Comparison of ENCODE assay signal across 22 cellular contexts in genomic region chr3:188574885-188575284, GRCh38.
A peak's percentile ranks its signal among the peaks of the same experiment; 100 is the strongest.
DNase-seq lines count a peak whose midpoint lies in the region; ATAC-seq and TF ChIP-seq lines count a peak whose summit lies in the region.
"Had no signal": no experiment of that assay in that cellular context is flagged by ENCODE, and none has a peak within 500 bp of the region (broad histone marks: within the 10 kb centered on the region; RNA-seq: fewer than 3 reads in every experiment).

No MANE protein-coding gene starts in this region.

- ATAC-seq in left ventricle myocardium superior: peak; percentile 7
- ATAC-seq in right cardiac atrium: no peak
- ATAC-seq: A549; activated CD8-positive, alpha-beta T cell treated with anti-CD3 and anti-CD28 coated beads, Interleukin-2, amount 10 ng/mL, durations not matched to agents 7 days and 5 days; mucosa of descending colon had no signal

- H3K27ac ChIP-seq in right cardiac atrium (ENCODE audit: low read length): no peak overlapping the region
- H3K27ac ChIP-seq in mesodermal cell (ENCODE audit: low read depth, low read length, severe bottlenecking): peak overlapping the region; percentile 38
- peak overlapping the region in 3 of 4 donors; percentile 1 to 46 (median 30) for H3K27ac ChIP-seq in transverse colon
- H3K27ac ChIP-seq: A549, HL-60, prostate gland had no signal

- in situ Hi-C loops in transverse colon (cut with MboI; ENCODE audit: low pct_ligation_motif_present in 1 of 4, low pct_unique_long_range_greater_than_20kb in 1 of 4, low sequenced_read_pairs in 3 of 4): loop anchor here in 1 of 4 donors (25.0 kb wide), 1 partner anchor 838 kb away; the partner anchor contains the start of gene BCL6

- H3K4me3 ChIP-seq in right cardiac atrium (ENCODE audit: low read length): no peak overlapping the region
- H3K4me3 ChIP-seq in adipocyte (ENCODE audit: low read length): no peak overlapping the region
- no peak overlapping the region for H3K4me3 ChIP-seq in mesodermal cell (ENCODE audit: extremely low read depth, insufficient read depth, low read length, poor library complexity, severe bottlenecking)
- H3K4me3 ChIP-seq in transverse colon: no peak overlapping the region
- H3K4me3 ChIP-seq: A549, mucosa of descending colon, prostate gland had no signal

- H3K9me3 Mint-ChIP-seq in Calu3 (ENCODE audit: low read depth, unreplicated experiment): no peaks in the 10 kb centered on the region

- WGBS in right cardiac atrium: 86% methylated on average over 5 of the region's 5 CpGs
- WGBS in mesodermal cell (ENCODE audit: insufficient coverage in 2 of 2), 2 experiments: 79 to 84% methylated on average over 2 to 5 of the region's 5 CpGs
- 80 to 94% methylated on average over 3 to 5 of the region's 5 CpGs for WGBS in transverse colon (ENCODE audit: low coverage in 1 of 2), 2 donors

- H3K27me3 ChIP-seq in right cardiac atrium (ENCODE audit: control insufficient read depth, insufficient read depth): no peaks in the 10 kb centered on the region
- H3K27me3 ChIP-seq in adipocyte (replicated peaks; ENCODE audit: control insufficient read depth, insufficient read depth, low read length): no peaks in the 10 kb centered on the region
- no peaks in the 10 kb centered on the region for H3K27me3 ChIP-seq in transverse colon

- TF ChIP-seq POLR2A in transverse colon (IDR thresholded peaks at IDR 0.05): no peak

- TF ChIP-seq EP300 in transverse colon (IDR thresholded peaks at IDR 0.05; ENCODE audit: low read depth): no peak

- intact Hi-C loops in left ventricle myocardium superior (cut with micrococcal nuclease): no loop called here
- intact Hi-C loops in right cardiac atrium (cut with DNase I): no loop called here
- intact Hi-C loops in transverse colon (cut with DNase I; ENCODE audit: low total_unique reads): no loop called here
- intact Hi-C loops in Calu3 (cut with micrococcal nuclease; ENCODE audit: unreplicated experiment): no loop called here

- no peak for TF ChIP-seq CTCF in transverse colon (IDR thresholded peaks at IDR 0.05)
- TF ChIP-seq CTCF in Calu3 (IDR thresholded peaks at IDR 0.05; ENCODE audit: unreplicated experiment): no peak

- CTCF ChIA-PET in Calu3 (lab: Charles Lee): no interaction called here

- no peaks in the 10 kb centered on the region for H3K4me1 Mint-ChIP-seq in Calu3 (ENCODE audit: low read depth, unreplicated experiment)

- no peaks in the 10 kb centered on the region for H3K27me3 Mint-ChIP-seq in Calu3 (ENCODE audit: unreplicated experiment)

- H3K9me3 ChIP-seq in right cardiac atrium (ENCODE audit: control insufficient read depth, low read length): no peaks in the 10 kb centered on the region
- no peaks in the 10 kb centered on the region for H3K9me3 ChIP-seq in adipocyte (ENCODE audit: control insufficient read depth, low read length)
- no peaks in the 10 kb centered on the region for H3K9me3 ChIP-seq in mesodermal cell (ENCODE audit: control insufficient read depth, low read length)
- no peaks in the 10 kb centered on the region for H3K9me3 ChIP-seq in transverse colon
- H3K9me3 ChIP-seq: A549, mucosa of descending colon, prostate gland had no signal

- H3K27ac Mint-ChIP-seq in Calu3 (ENCODE audit: unreplicated experiment): no peak overlapping the region
- H3K27ac Mint-ChIP-seq: activated CD8-positive, alpha-beta T cell treated with anti-CD3 and anti-CD28 coated beads, Interleukin-2, amount 10 ng/mL, durations not matched to agents 7 days and 5 days had no signal

- DNase-seq in left ventricle myocardium superior (no peak), right cardiac atrium (no peak), adipocyte (ENCODE audit: low read depth) (peak; percentile 89), transverse colon (no peak), Calu3 (no peak), SHP77 (lab: John Stamatoyannopoulos, UW) (no peak)
- DNase-seq in activated CD4-positive, alpha-beta T cell treated with anti-CD3 and anti-CD28 coated beads for 4 hours: no peak
- DNase-seq: activated CD4-positive, CD25-positive, alpha-beta regulatory T cell treated with anti-CD3 and anti-CD28 coated beads, Interleukin-2, amount 50 U/mL, for 72 hours; activated CD8-positive, alpha-beta T cell treated with anti-CD3 and anti-CD28 coated beads, Interleukin-2, amount 10 ng/mL, durations not matched to agents 7 days and 5 days; activated effector memory CD4-positive, alpha-beta T cell treated with anti-CD3 and anti-CD28 coated beads, Interleukin-2, amount 50 U/mL, for 16 hours; activated T-cell treated with anti-CD3 and anti-CD28 coated beads for 4 hours; foreskin melanocyte; hippocampal formation; mucosa of descending colon; NCI-H1694 treated with DMSO at 0.1 percent for 48 hours; NCI-H2227 treated with DMSO at 0.1 percent for 48 hours; small intestine; stimulated activated CD4-positive, alpha-beta T cell treated with anti-CD3 and anti-CD28 coated beads, Interleukin-2, amount 100 ng/mL, for 24 hours had no signal

- H3K36me3 ChIP-seq in adipocyte (ENCODE audit: control insufficient read depth, insufficient read depth, low read length, severe bottlenecking) (no peaks in the 10 kb centered on the region), mesodermal cell (ENCODE audit: control insufficient read depth, insufficient read depth, low read length) (peaks cover 6% of the 10 kb centered on the region), transverse colon (no peaks in the 10 kb centered on the region)
- H3K36me3 ChIP-seq: prostate gland had no signal

- no peaks in the 10 kb centered on the region for H3K36me3 Mint-ChIP-seq in Calu3 (ENCODE audit: insufficient read depth, unreplicated experiment)

- peaks cover 4% of the 10 kb centered on the region for H3K4me1 ChIP-seq in right cardiac atrium (ENCODE audit: control insufficient read depth, insufficient read depth, low read length)
- peaks cover 23% of the 10 kb centered on the region for H3K4me1 ChIP-seq in adipocyte (ENCODE audit: control insufficient read depth, insufficient read depth, low read length)
- H3K4me1 ChIP-seq in mesodermal cell (ENCODE audit: control insufficient read depth, insufficient read depth, low read length, poor library complexity, severe bottlenecking): peaks cover 6% of the 10 kb centered on the region
- peaks cover 0 to 18% (median 11%) of the 10 kb centered on the region in 4 donors for H3K4me1 ChIP-seq in transverse colon
- H3K4me1 ChIP-seq: A549, prostate gland had no signal

- BruUV-seq in Calu3 (replicated peaks; lab: Mats Ljungman, UMichigan): no TSS peak

- H3K4me3 Mint-ChIP-seq in Calu3 (ENCODE audit: low read depth, unreplicated experiment): no peak overlapping the region
- H3K4me3 Mint-ChIP-seq: activated CD8-positive, alpha-beta T cell treated with anti-CD3 and anti-CD28 coated beads, Interleukin-2, amount 10 ng/mL, durations not matched to agents 7 days and 5 days had no signal

- no peak overlapping the region for H3K9ac ChIP-seq in adipocyte (ENCODE audit: low read length)
